Comparison of ENCODE assay signal across 8 cellular contexts in the genomic region with DNA sequence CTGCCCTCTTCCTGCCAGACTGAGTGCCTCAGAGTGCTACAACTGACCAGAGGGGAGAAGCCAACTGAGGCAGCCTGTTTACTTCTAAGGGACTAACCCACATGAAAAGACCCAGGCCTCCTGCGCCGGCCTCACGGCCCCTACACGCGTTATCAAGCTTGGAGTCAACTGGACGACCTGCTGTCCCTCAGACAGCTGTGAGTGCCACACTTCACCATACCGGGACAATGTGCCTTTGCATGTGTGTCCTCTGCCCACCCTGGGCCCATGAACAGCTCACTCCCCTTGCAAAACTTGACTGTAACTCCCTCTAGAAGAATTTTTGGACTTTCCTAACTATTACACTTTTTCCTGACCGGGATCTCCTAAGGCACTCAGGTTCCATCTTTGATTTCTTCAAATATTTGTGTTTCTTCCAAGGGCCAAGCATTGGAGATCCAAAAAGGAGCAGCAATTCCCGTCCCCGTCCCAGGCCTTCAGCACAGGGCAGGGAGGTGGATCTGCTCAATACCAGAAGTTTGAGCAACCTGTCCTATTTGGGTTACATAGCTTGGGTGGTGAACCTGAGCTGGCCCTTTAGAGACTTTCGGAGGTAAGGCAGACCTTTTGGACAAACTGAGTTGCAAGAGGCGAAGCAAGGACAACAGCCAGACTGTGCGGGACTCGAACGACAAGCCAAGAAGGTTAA. TPM values are rescaled to one million over a fixed set of nuclear protein-coding genes. Genes with fewer than 3 reads are reported as not detected.
DNase-seq lines count a peak whose midpoint lies in the region; ATAC-seq and TF ChIP-seq lines count a peak whose summit lies in the region.

No MANE protein-coding gene starts in this region.

- peak overlapping the region; percentile 28 for H3K27ac ChIP-seq in CD8-positive, alpha-beta memory T cell (ENCODE audit: low read depth, low read length)
- H3K27ac ChIP-seq in MM.1S (ENCODE audit: low read length) (0 out of 2 replicates have a peak overlapping the region, but pooled peaks have one; percentile 15), ascending aorta (no peak overlapping the region)

- peak overlapping the region; percentile 93; the same call in 1 of the 2 replicates for H3K9ac ChIP-seq in MM.1S (ENCODE audit: low read length)
- peak overlapping the region; percentile 83 for H3K9ac ChIP-seq in mucosa of stomach (ENCODE audit: low read length)

- peak overlapping the region; percentile 65 to 96 (median 90) for H3K27ac Mint-ChIP-seq in CD8-positive, alpha-beta memory T cell

- ATAC-seq in GM19351 (IDR thresholded peaks at IDR 0.05; ENCODE audit: unreplicated experiment), result no peak

- H4K20me1 ChIP-seq in MM.1S (ENCODE audit: insufficient read depth, low read length), result peaks cover 24% of the 10 kb centered on the region

- H3K36me3 Mint-ChIP-seq in CD8-positive, alpha-beta memory T cell, result peaks cover 4 to 37% (median 17%) of the 10 kb centered on the region in 3 donors

- H3K9me2 ChIP-seq in MM.1S (replicated peaks; ENCODE audit: insufficient read depth, low read length), result no peaks in the 10 kb centered on the region

- peaks cover 16% of the 10 kb centered on the region for H3K36me3 ChIP-seq in CD8-positive, alpha-beta memory T cell (ENCODE audit: insufficient read depth, low read length)
- H3K36me3 ChIP-seq in MM.1S (replicated peaks; ENCODE audit: insufficient read depth, low read length) (peaks cover 11% of the 10 kb centered on the region), ascending aorta (peaks cover 13 to 20% of the 10 kb centered on the region in 2 donors), mucosa of stomach (ENCODE audit: control insufficient read depth, insufficient read depth, low read length) (no peaks in the 10 kb centered on the region)

- peak overlapping the region; percentile 70 for H3K4me3 ChIP-seq in CD8-positive, alpha-beta memory T cell (ENCODE audit: low read length)
- H3K4me3 ChIP-seq in MM.1S (ENCODE audit: low read length), result peak overlapping the region; percentile 84
- H3K4me3 ChIP-seq in ascending aorta, result peak overlapping the region; percentile 88 to 94
- H3K4me3 ChIP-seq in mucosa of stomach (ENCODE audit: low read length), result peak overlapping the region; percentile 67

- H3K4me3 Mint-ChIP-seq in CD8-positive, alpha-beta memory T cell, result peak overlapping the region; percentile 84 to 95 (median 86)

- TF ChIP-seq CTCF in MM.1S (IDR thresholded peaks at IDR 0.05; ENCODE audit: low read length) (no peak), ascending aorta (IDR thresholded peaks at IDR 0.05) (no peak)

- no peaks in the 10 kb centered on the region for H3K27me3 ChIP-seq in CD8-positive, alpha-beta memory T cell (ENCODE audit: insufficient read depth, low read length, poor library complexity, severe bottlenecking)
- H3K27me3 ChIP-seq in MM.1S (replicated peaks; ENCODE audit: insufficient read depth, low read length), result no peaks in the 10 kb centered on the region
- no peaks in the 10 kb centered on the region for H3K27me3 ChIP-seq in ascending aorta
- no peaks in the 10 kb centered on the region for H3K27me3 ChIP-seq in mucosa of stomach (ENCODE audit: control insufficient read depth, insufficient read depth, low read length)

- peaks cover 14% of the 10 kb centered on the region for H3F3A ChIP-seq in MM.1S (ENCODE audit: insufficient read depth, low read length)

- CTCF ChIA-PET in CD8-positive, alpha-beta memory T cell (lab: Charles Lee), result interaction anchor here (0.6 to 3.6 kb wide), 13 partner anchors 8 to 739 kb away, joined by 3 to 14 read pairs (median 3); no protein-coding TSS in a partner anchor

- intact Hi-C loops in ascending aorta (cut with DNase I), result loop anchor here (2.0 to 10.0 kb wide), 5 partner anchors 197 to 1107 kb away; partner anchors contain the start of genes HAUS3, LETM1, POLN and RGS12

- no peaks in the 10 kb centered on the region for H3K9me3 ChIP-seq in CD8-positive, alpha-beta memory T cell (ENCODE audit: low read length)
- H3K9me3 ChIP-seq in MM.1S (replicated peaks; ENCODE audit: insufficient read depth, low read length) (no peaks in the 10 kb centered on the region), ascending aorta (no peaks in the 10 kb centered on the region), mucosa of stomach (ENCODE audit: control insufficient read depth, low read length) (no peaks in the 10 kb centered on the region)

- H3K79me2 ChIP-seq in MM.1S (ENCODE audit: low read length), result peaks cover 55% of the 10 kb centered on the region

- no peaks in the 10 kb centered on the region for H3K9me3 Mint-ChIP-seq in CD8-positive, alpha-beta memory T cell

- H3K4me1 ChIP-seq in CD8-positive, alpha-beta memory T cell (ENCODE audit: insufficient read depth, low read length), result peaks cover 27% of the 10 kb centered on the region
- H3K4me1 ChIP-seq in MM.1S (ENCODE audit: low read length) (peaks cover 3% of the 10 kb centered on the region), ascending aorta (peaks cover 3 to 12% of the 10 kb centered on the region in 2 donors), mucosa of stomach (ENCODE audit: control insufficient read depth, insufficient read depth, low read length) (peaks cover 13% of the 10 kb centered on the region)

- H2AFZ ChIP-seq in MM.1S (ENCODE audit: low read length), result no peak overlapping the region

- peak overlapping the region; percentile 89 for H3K4me2 ChIP-seq in MM.1S (ENCODE audit: low read depth, low read length)

- DNase-seq in CD8-positive, alpha-beta memory T cell, result no peak
- no peak for DNase-seq in MM.1S
- no peak for DNase-seq in ascending aorta (ENCODE audit: low spot score in 2 of 2)
- no peak for DNase-seq in NCI-H1436 treated with DMSO at 0.1 percent for 48 hours (lab: John Stamatoyannopoulos, UW)
- no peak for DNase-seq in ecto neural progenitor cell (ENCODE audit: low spot score)
- DNase-seq in amygdala (lab: John Stamatoyannopoulos, UW), result no peak

- POLR2A ChIA-PET in CD8-positive, alpha-beta memory T cell (lab: Charles Lee), result interaction anchor here (0.6 to 1.9 kb wide), 7 partner anchors 8 to 205 kb away, joined by 3 to 17 read pairs (median 5); partner anchors contain the start of gene TNIP2

- H3K27me3 Mint-ChIP-seq in CD8-positive, alpha-beta memory T cell, result no peaks in the 10 kb centered on the region

- peaks cover 36 to 56% (median 51%) of the 10 kb centered on the region in 3 donors for H3K4me1 Mint-ChIP-seq in CD8-positive, alpha-beta memory T cell

RNA-seq across cellular contexts. Expression of gene NOP14, which starts 1.7 kb away (rescaled TPM):
- total RNA-seq in CD8-positive, alpha-beta memory T cell, result 100 to 1,000 TPM; 156 to 165 TPM
- polyA plus RNA-seq in CD8-positive, alpha-beta memory T cell, result 26.5 TPM
- total RNA-seq in ascending aorta, result 12.3 TPM

RNA-seq across cellular contexts. Expression of gene GRK4, which starts 1.8 kb away (rescaled TPM):
- 1 to 10 TPM; 5.4 to 7.7 TPM for total RNA-seq in CD8-positive, alpha-beta memory T cell
- polyA plus RNA-seq in CD8-positive, alpha-beta memory T cell, result 2.5 TPM
- total RNA-seq in ascending aorta, result 1.9 TPM

Comparison
In these comparisons a context has a peak if more than half of its experiments do, and no peak if none do; other contexts are left out.
1. H3K27ac ChIP-seq: peak in CD8-positive, alpha-beta memory T cell (single experiment) and MM.1S (single experiment); none in ascending aorta (0 of 2).
2. RNA of gene NOP14, which starts 1.7 kb away (total RNA-seq): 156 to 165 TPM in CD8-positive, alpha-beta memory T cell; 12.3 TPM in ascending aorta (single experiment); every median in the first group is over 10 times any median in the second.
3. Peak in every context shown above with its lines, with median percentiles within 50 percentile points of each other: H3K4me3 ChIP-seq.